In genomic region chr1:215128514-215128913, GRCh38 we compare ENCODE assay signal across 16 cellular contexts. TPM values are rescaled to one million over a fixed set of nuclear protein-coding genes. Genes with fewer than 3 reads are reported as not detected.
"Had no signal": no experiment of that assay in that cellular context is flagged by ENCODE, and none has a peak within 500 bp of the region (broad histone marks: within the 10 kb centered on the region; RNA-seq: fewer than 3 reads in every experiment).

No MANE protein-coding gene starts in this region.

- ATAC-seq: activated naive CD4-positive, alpha-beta T cell treated with anti-CD3 and anti-CD28 coated beads, Interleukin-2, amount 50 U/mL, for 72 hours; activated T-cell treated with anti-CD3 and anti-CD28 coated beads, Interleukin-2, amount 50 U/mL, for 4 hours; naive thymus-derived CD4-positive, alpha-beta T cell had no signal

- H3K36me3 Mint-ChIP-seq: activated CD4-positive, alpha-beta memory T cell treated with anti-CD3 and anti-CD28 coated beads for 36 hours; activated naive CD4-positive, alpha-beta T cell treated with anti-CD3 and anti-CD28 coated beads, Interleukin-2, amount 50 U/mL, for 72 hours; naive thymus-derived CD4-positive, alpha-beta T cell had no signal

- H3K4me3 ChIP-seq: right atrium auricular region, smooth muscle cell had no signal

- DNase-seq: activated CD4-positive, alpha-beta memory T cell treated with anti-CD3 and anti-CD28 coated beads for 36 hours; activated effector memory CD4-positive, alpha-beta T cell treated with anti-CD3 and anti-CD28 coated beads, Interleukin-2, amount 50 U/mL, for 16 hours; activated T-cell treated with anti-CD3 and anti-CD28 coated beads, Interleukin-2, amount 50 U/mL, for 4 hours; amniotic stem cell; brain microvascular endothelial cell; cerebellar nuclear complex; endodermal cell; erythroblast; naive thymus-derived CD4-positive, alpha-beta T cell; posterior cingulate gyrus had no signal

- H3K4me1 Mint-ChIP-seq: endodermal cell; naive thymus-derived CD4-positive, alpha-beta T cell had no signal

- H3K9me3 Mint-ChIP-seq: activated CD4-positive, alpha-beta memory T cell treated with anti-CD3 and anti-CD28 coated beads for 36 hours; dendritic cell treated with granulocyte-macrophage colony-stimulating factor and Interleukin-4, amounts not matched to agents 40 ng/mL and 50 ng/mL, for 4 days; endodermal cell; naive thymus-derived CD4-positive, alpha-beta T cell had no signal

- H3K4me3 Mint-ChIP-seq: activated CD4-positive, alpha-beta memory T cell treated with anti-CD3 and anti-CD28 coated beads for 36 hours; activated T-cell treated with anti-CD3 and anti-CD28 coated beads, Interleukin-2, amount 50 U/mL, for 4 hours; dendritic cell treated with granulocyte-macrophage colony-stimulating factor and Interleukin-4, amounts not matched to agents 40 ng/mL and 50 ng/mL, for 4 days; endodermal cell; naive thymus-derived CD4-positive, alpha-beta T cell had no signal

- H3K27ac ChIP-seq: brain microvascular endothelial cell, neutrophil, right atrium auricular region had no signal

- H3K4me2 ChIP-seq: smooth muscle cell had no signal

- H3K27me3 ChIP-seq: brain microvascular endothelial cell, neutrophil, right atrium auricular region had no signal

- H3K36me3 ChIP-seq: brain microvascular endothelial cell, neutrophil, right atrium auricular region had no signal

- H3K4me1 ChIP-seq: right atrium auricular region had no signal

- H3K27ac Mint-ChIP-seq: activated CD4-positive, alpha-beta memory T cell treated with anti-CD3 and anti-CD28 coated beads for 36 hours; activated naive CD4-positive, alpha-beta T cell treated with anti-CD3 and anti-CD28 coated beads, Interleukin-2, amount 50 U/mL, for 72 hours; dendritic cell treated with granulocyte-macrophage colony-stimulating factor and Interleukin-4, amounts not matched to agents 40 ng/mL and 50 ng/mL, for 4 days; endodermal cell; naive thymus-derived CD4-positive, alpha-beta T cell had no signal

- H3K27me3 Mint-ChIP-seq: dendritic cell treated with granulocyte-macrophage colony-stimulating factor and Interleukin-4, amounts not matched to agents 40 ng/mL and 50 ng/mL, for 4 days had no signal

- H3K9me3 ChIP-seq: neutrophil, right atrium auricular region had no signal

RNA-seq across cellular contexts. Expression of gene KCNK2, which starts 46.0 kb away (rescaled TPM):
- total RNA-seq: activated CD4-positive, alpha-beta memory T cell treated with anti-CD3 and anti-CD28 coated beads for 36 hours; activated naive CD4-positive, alpha-beta T cell treated with anti-CD3 and anti-CD28 coated beads, Interleukin-2, amount 50 U/mL, for 72 hours; activated T-cell treated with anti-CD3 and anti-CD28 coated beads, Interleukin-2, amount 50 U/mL, for 4 hours; lung microvascular endothelial cell; naive thymus-derived CD4-positive, alpha-beta T cell; smooth muscle cell had no signal
- polyA plus RNA-seq: naive thymus-derived CD4-positive, alpha-beta T cell; smooth muscle cell had no signal
